In the genomic region with DNA sequence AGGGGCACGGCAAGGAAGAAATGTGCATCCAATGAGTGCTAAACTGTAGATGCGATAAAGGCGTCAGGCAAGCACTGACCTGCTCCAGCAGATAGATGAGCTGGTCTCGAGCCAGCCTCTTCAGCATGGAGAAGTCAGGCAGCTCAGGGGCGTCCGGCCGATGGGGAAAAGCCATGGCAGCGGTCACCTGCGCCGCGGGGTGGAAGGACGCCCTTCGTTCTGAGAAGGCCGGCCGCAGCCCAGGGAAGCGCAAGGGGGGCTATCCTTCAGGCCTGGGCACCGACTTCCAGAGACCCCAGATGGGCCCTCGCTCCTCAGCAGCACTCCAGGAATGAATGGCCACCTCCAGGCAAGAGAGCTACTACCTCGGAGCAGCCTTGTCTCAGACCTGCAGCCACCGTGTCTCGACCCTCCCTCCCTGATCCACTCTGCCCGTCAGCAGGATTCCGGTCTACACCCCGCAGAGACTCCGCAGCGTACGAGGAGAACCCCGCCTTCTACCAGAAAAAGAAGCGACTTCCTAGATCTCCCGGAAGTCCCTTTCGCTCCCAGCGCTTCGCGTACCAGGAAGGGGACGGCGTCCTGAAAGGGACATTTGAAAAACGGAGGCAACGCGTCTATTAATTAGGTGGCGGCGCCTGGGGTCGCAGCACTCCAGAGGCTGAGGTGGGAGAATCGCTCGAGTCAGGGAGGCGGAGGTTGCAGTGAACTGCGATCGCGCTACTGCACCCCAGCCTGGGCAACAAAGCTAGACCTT, we compare ENCODE assay signal across 1 cellular context.
A peak's percentile ranks its signal among the peaks of the same experiment; 100 is the strongest.
TF ChIP-seq lines count a peak whose summit lies in the region.

VPS33B (minus strand) TSS at position 520 of the 757 bp plus-strand sequence; CDS start at position 175, 345 bp downstream.

TF ChIP-seq in K562, 482 proteins besides CTCF, POLR2A, EP300 and RAD21 (continued from another document and continues in another):
- TF ChIP-seq, protein P1, sequence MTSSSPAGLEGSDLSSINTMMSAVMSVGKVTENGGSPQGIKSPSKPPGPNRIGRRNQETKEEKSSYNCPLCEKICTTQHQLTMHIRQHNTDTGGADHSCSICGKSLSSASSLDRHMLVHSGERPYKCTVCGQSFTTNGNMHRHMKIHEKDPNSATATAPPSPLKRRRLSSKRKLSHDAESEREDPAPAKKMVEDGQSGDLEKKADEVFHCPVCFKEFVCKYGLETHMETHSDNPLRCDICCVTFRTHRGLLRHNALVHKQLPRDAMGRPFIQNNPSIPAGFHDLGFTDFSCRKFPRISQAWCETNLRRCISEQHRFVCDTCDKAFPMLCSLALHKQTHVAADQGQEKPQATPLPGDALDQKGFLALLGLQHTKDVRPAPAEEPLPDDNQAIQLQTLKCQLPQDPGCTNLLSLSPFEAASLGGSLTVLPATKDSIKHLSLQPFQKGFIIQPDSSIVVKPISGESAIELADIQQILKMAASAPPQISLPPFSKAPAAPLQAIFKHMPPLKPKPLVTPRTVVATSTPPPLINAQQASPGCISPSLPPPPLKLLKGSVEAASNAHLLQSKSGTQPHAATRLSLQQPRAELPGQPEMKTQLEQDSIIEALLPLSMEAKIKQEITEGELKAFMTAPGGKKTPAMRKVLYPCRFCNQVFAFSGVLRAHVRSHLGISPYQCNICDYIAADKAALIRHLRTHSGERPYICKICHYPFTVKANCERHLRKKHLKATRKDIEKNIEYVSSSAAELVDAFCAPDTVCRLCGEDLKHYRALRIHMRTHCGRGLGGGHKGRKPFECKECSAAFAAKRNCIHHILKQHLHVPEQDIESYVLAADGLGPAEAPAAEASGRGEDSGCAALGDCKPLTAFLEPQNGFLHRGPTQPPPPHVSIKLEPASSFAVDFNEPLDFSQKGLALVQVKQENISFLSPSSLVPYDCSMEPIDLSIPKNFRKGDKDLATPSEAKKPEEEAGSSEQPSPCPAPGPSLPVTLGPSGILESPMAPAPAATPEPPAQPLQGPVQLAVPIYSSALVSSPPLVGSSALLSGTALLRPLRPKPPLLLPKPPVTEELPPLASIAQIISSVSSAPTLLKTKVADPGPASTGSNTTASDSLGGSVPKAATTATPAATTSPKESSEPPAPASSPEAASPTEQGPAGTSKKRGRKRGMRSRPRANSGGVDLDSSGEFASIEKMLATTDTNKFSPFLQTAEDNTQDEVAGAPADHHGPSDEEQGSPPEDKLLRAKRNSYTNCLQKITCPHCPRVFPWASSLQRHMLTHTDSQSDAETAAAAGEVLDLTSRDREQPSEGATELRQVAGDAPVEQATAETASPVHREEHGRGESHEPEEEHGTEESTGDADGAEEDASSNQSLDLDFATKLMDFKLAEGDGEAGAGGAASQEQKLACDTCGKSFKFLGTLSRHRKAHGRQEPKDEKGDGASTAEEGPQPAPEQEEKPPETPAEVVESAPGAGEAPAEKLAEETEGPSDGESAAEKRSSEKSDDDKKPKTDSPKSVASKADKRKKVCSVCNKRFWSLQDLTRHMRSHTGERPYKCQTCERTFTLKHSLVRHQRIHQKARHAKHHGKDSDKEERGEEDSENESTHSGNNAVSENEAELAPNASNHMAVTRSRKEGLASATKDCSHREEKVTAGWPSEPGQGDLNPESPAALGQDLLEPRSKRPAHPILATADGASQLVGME (CRISPR knock-in tag; IDR thresholded peaks at IDR 0.05), result 0 out of 2 replicates have a peak, but pooled peaks have one; percentile 27
- no peak for TF ChIP-seq MCM7 (IDR thresholded peaks at IDR 0.05)
- TF ChIP-seq ZNF316 (IDR thresholded peaks at IDR 0.05), result no peak
- peak; percentile 73 to 90; a peak in 3 of 4 replicates for TF ChIP-seq SIN3A (IDR thresholded peaks at IDR 0.05; ENCODE audit: borderline replicate concordance in 2 of 2, control insufficient read depth in 1 of 2, low read depth in 2 of 2, low read length in 2 of 2)
- TF ChIP-seq ZNF311 (CRISPR knock-in tag; IDR thresholded peaks at IDR 0.05), result no peak
- no peak for TF ChIP-seq CBFA2T3 (IDR thresholded peaks at IDR 0.05)
- TF ChIP-seq HNRNPH1 (optimal IDR thresholded peaks at IDR 0.05; ENCODE audit: low read depth, low read length), result no peak
- no peak for TF ChIP-seq ZNF146 (CRISPR knock-in tag; IDR thresholded peaks at IDR 0.05; ENCODE audit: unreplicated experiment)
- no peak for TF ChIP-seq ZNF780A (CRISPR knock-in tag; IDR thresholded peaks at IDR 0.05)
- no peak for TF ChIP-seq USF1 (CRISPR knock-in tag; IDR thresholded peaks at IDR 0.05)
- TF ChIP-seq, protein P2, sequence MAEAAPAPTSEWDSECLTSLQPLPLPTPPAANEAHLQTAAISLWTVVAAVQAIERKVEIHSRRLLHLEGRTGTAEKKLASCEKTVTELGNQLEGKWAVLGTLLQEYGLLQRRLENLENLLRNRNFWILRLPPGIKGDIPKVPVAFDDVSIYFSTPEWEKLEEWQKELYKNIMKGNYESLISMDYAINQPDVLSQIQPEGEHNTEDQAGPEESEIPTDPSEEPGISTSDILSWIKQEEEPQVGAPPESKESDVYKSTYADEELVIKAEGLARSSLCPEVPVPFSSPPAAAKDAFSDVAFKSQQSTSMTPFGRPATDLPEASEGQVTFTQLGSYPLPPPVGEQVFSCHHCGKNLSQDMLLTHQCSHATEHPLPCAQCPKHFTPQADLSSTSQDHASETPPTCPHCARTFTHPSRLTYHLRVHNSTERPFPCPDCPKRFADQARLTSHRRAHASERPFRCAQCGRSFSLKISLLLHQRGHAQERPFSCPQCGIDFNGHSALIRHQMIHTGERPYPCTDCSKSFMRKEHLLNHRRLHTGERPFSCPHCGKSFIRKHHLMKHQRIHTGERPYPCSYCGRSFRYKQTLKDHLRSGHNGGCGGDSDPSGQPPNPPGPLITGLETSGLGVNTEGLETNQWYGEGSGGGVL (CRISPR knock-in tag; IDR thresholded peaks at IDR 0.05), result no peak
- no peak for TF ChIP-seq ZNF280B (CRISPR knock-in tag; IDR thresholded peaks at IDR 0.05)
- TF ChIP-seq NR0B1 (IDR thresholded peaks at IDR 0.05; ENCODE audit: partially characterized antibody), result no peak
- TF ChIP-seq POLR2H (tag; IDR thresholded peaks at IDR 0.05; ENCODE audit: low read depth), result peak; percentile 77
- TF ChIP-seq ZNF347 (CRISPR knock-in tag; IDR thresholded peaks at IDR 0.05; ENCODE audit: low read depth), result no peak
- TF ChIP-seq RBM17 (IDR thresholded peaks at IDR 0.05; ENCODE audit: borderline replicate concordance, low read depth, low read length), result no peak
- peak; percentile 74; the same call in 1 of the 2 replicates for TF ChIP-seq XRCC5 (IDR thresholded peaks at IDR 0.05; ENCODE audit: low read depth, low read length)
- TF ChIP-seq, protein P3, sequence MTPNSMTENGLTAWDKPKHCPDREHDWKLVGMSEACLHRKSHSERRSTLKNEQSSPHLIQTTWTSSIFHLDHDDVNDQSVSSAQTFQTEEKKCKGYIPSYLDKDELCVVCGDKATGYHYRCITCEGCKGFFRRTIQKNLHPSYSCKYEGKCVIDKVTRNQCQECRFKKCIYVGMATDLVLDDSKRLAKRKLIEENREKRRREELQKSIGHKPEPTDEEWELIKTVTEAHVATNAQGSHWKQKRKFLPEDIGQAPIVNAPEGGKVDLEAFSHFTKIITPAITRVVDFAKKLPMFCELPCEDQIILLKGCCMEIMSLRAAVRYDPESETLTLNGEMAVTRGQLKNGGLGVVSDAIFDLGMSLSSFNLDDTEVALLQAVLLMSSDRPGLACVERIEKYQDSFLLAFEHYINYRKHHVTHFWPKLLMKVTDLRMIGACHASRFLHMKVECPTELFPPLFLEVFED (CRISPR knock-in tag; conservative IDR thresholded peaks at IDR 0.05), result no peak
- no peak for TF ChIP-seq TRIM28 (IDR thresholded peaks at IDR 0.05)
- TF ChIP-seq, protein P4, sequence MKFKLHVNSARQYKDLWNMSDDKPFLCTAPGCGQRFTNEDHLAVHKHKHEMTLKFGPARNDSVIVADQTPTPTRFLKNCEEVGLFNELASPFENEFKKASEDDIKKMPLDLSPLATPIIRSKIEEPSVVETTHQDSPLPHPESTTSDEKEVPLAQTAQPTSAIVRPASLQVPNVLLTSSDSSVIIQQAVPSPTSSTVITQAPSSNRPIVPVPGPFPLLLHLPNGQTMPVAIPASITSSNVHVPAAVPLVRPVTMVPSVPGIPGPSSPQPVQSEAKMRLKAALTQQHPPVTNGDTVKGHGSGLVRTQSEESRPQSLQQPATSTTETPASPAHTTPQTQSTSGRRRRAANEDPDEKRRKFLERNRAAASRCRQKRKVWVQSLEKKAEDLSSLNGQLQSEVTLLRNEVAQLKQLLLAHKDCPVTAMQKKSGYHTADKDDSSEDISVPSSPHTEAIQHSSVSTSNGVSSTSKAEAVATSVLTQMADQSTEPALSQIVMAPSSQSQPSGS (CRISPR knock-in tag; IDR thresholded peaks at IDR 0.05), result no peak
- peak; percentile 96 for TF ChIP-seq ZSCAN29 (IDR thresholded peaks at IDR 0.05)
- TF ChIP-seq ILK (tag; IDR thresholded peaks at IDR 0.05; ENCODE audit: borderline replicate concordance, low read depth), result no peak
- peak; percentile 95 for TF ChIP-seq ELF2 (CRISPR knock-in tag; IDR thresholded peaks at IDR 0.05)
- no peak; the same call in 1 of the 2 replicates for TF ChIP-seq HDAC2 (IDR thresholded peaks at IDR 0.05)
- TF ChIP-seq FOXK1 (CRISPR knock-in tag; IDR thresholded peaks at IDR 0.05; ENCODE audit: borderline replicate concordance), result no peak
- peak in 1 of 2 experiments; percentile 57; a peak in 1 of 4 replicates for TF ChIP-seq TEAD1 (CRISPR knock-in tag; IDR thresholded peaks at IDR 0.05)
- TF ChIP-seq, protein P5, sequence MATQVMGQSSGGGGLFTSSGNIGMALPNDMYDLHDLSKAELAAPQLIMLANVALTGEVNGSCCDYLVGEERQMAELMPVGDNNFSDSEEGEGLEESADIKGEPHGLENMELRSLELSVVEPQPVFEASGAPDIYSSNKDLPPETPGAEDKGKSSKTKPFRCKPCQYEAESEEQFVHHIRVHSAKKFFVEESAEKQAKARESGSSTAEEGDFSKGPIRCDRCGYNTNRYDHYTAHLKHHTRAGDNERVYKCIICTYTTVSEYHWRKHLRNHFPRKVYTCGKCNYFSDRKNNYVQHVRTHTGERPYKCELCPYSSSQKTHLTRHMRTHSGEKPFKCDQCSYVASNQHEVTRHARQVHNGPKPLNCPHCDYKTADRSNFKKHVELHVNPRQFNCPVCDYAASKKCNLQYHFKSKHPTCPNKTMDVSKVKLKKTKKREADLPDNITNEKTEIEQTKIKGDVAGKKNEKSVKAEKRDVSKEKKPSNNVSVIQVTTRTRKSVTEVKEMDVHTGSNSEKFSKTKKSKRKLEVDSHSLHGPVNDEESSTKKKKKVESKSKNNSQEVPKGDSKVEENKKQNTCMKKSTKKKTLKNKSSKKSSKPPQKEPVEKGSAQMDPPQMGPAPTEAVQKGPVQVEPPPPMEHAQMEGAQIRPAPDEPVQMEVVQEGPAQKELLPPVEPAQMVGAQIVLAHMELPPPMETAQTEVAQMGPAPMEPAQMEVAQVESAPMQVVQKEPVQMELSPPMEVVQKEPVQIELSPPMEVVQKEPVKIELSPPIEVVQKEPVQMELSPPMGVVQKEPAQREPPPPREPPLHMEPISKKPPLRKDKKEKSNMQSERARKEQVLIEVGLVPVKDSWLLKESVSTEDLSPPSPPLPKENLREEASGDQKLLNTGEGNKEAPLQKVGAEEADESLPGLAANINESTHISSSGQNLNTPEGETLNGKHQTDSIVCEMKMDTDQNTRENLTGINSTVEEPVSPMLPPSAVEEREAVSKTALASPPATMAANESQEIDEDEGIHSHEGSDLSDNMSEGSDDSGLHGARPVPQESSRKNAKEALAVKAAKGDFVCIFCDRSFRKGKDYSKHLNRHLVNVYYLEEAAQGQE (CRISPR knock-in tag; IDR thresholded peaks at IDR 0.05; ENCODE audit: low read depth), result no peak
- TF ChIP-seq MCM2 (IDR thresholded peaks at IDR 0.05; ENCODE audit: low read depth), result no peak
- no peak for TF ChIP-seq PCBP1 (IDR thresholded peaks at IDR 0.05; ENCODE audit: low read depth, low read length, poor library complexity, severe bottlenecking)
- no peak for TF ChIP-seq THRAP3 (IDR thresholded peaks at IDR 0.05; ENCODE audit: borderline replicate concordance)
- no peak for TF ChIP-seq NFATC3 (IDR thresholded peaks at IDR 0.05)
- no peak for TF ChIP-seq ZNF133 (CRISPR knock-in tag; IDR thresholded peaks at IDR 0.05)
- no peak for TF ChIP-seq ZZZ3 (IDR thresholded peaks at IDR 0.05)
- TF ChIP-seq GABPB2 (CRISPR knock-in tag; conservative IDR thresholded peaks at IDR 0.05), result no peak
- no peak for TF ChIP-seq ZNF561 (CRISPR knock-in tag; conservative IDR thresholded peaks at IDR 0.05)
- TF ChIP-seq CBX3 (IDR thresholded peaks at IDR 0.05; ENCODE audit: borderline replicate concordance in 1 of 2, low read length in 2 of 2), result peak in 1 of 2 experiments; percentile 40; a peak in 2 of 3 replicates
- TF ChIP-seq CSDE1 (IDR thresholded peaks at IDR 0.05), result no peak
- no peak for TF ChIP-seq TEAD2 (tag; IDR thresholded peaks at IDR 0.05)
- no peak for TF ChIP-seq RAD51 (IDR thresholded peaks at IDR 0.05; ENCODE audit: borderline replicate concordance, low read depth)
- TF ChIP-seq E2F6 (IDR thresholded peaks at IDR 0.05; ENCODE audit: borderline replicate concordance in 1 of 2, extremely low read depth in 1 of 2, insufficient read depth in 1 of 2, insufficient read length in 1 of 2, low read depth in 1 of 2, low read length in 1 of 2, poor library complexity in 1 of 2, severe bottlenecking in 1 of 2), result peak in 1 of 2 experiments; percentile 20
- peak; percentile 63 for TF ChIP-seq RB1 (IDR thresholded peaks at IDR 0.05; ENCODE audit: low read depth)
- peak in 1 of 2 experiments; percentile 4; a peak in 1 of 4 replicates for TF ChIP-seq TBL1XR1 (IDR thresholded peaks at IDR 0.05; ENCODE audit: low read length in 2 of 2)
